9 cellular contexts compared by ENCODE assay signal in the genomic region with DNA sequence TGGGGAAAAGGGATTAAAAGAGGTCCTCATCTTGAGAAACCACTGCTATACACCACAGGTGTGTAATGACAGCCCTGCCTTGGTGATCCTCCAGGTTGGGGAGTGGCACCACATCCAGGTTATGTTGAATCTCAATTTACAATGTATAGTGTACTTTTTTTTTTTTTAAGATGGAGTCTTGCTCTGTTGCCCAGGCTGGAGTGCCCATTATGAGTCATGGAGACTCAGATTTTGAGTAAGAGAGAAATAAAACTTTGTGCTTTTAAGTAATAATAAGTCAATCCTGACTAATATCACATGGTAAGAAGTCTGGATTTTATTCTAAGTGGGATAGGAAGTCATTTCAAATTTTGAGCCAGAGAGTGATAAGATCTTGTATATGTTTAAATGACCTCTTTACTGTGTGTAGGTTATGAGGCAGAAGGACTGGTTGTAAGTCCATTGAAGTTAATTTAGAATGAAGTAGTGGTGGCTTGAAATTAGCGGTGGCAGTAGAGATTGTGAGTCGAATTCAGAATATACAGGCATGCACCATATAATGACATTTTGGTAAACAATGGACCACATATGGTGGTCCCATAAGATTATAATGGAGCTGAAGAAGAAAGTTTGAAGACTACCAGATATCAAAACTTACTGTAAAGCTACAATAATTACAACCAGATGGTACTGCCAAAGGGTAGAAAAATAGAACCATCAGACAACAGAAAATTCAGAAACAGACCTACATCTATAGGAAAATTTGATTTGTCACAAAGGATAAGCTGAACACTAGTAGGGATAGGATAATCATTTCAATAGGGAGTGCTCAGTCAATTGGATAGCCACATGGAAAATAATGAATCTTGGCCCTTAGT. TPM values are rescaled to one million over a fixed set of nuclear protein-coding genes. Genes with fewer than 3 reads are reported as not detected.
A peak's percentile ranks its signal among the peaks of the same experiment; 100 is the strongest.
DNase-seq lines count a peak whose midpoint lies in the region; ATAC-seq and TF ChIP-seq lines count a peak whose summit lies in the region.
"Had no signal": no experiment of that assay in that cellular context is flagged by ENCODE, and none has a peak within 500 bp of the region (broad histone marks: within the 10 kb centered on the region; RNA-seq: fewer than 3 reads in every experiment).

No MANE protein-coding gene starts in this region.

- H3K4me1 Mint-ChIP-seq in activated naive CD8-positive, alpha-beta T cell treated with anti-CD3 and anti-CD28 coated beads, Interleukin-2, amount 10 ng/mL, durations not matched to agents 7 days and 5 days: peaks cover 24% of the 10 kb centered on the region
- H3K4me1 Mint-ChIP-seq in mesothelial cell of epicardium: peaks cover 26% of the 10 kb centered on the region

- H3K9me3 Mint-ChIP-seq in activated naive CD8-positive, alpha-beta T cell treated with anti-CD3 and anti-CD28 coated beads, Interleukin-2, amount 10 ng/mL, durations not matched to agents 7 days and 5 days: peaks cover 3% of the 10 kb centered on the region
- no peaks in the 10 kb centered on the region for H3K9me3 Mint-ChIP-seq in mesothelial cell of epicardium

- DNase-seq in EL (peak; percentile 21), osteoblast (ENCODE audit: insufficient read length, low spot score, missing footprints) (no peak), OCI-M2 (lab: John Stamatoyannopoulos, UW; ENCODE audit: unreplicated experiment) (no peak), epidermal melanocyte (ENCODE audit: insufficient read length, low spot score) (no peak), NCI-H510A treated with DMSO at 0.1 percent for 48 hours (lab: John Stamatoyannopoulos, UW) (no peak), mesothelial cell of epicardium (ENCODE audit: low spot score in 2 of 2, unreplicated experiment in 2 of 2) (no peak)
- DNase-seq in activated naive CD8-positive, alpha-beta T cell treated with anti-CD3 and anti-CD28 coated beads, Interleukin-2, amount 10 ng/mL, durations not matched to agents 7 days and 5 days: no peak
- DNase-seq: DMS53 had no signal

- peaks cover 56% of the 10 kb centered on the region for H3K4me1 ChIP-seq in osteoblast (ENCODE audit: insufficient read depth, low read length)

- TF ChIP-seq CTCF in osteoblast (IDR thresholded peaks at IDR 0.05; ENCODE audit: extremely low read depth, low read depth, low read length) (no peak), mesothelial cell of epicardium (IDR thresholded peaks at IDR 0.05; ENCODE audit: unreplicated experiment) (no peak)

- no peak overlapping the region for H3K4me3 ChIP-seq in osteoblast (ENCODE audit: insufficient read depth, low read length)

- no peaks in the 10 kb centered on the region for H3K27me3 Mint-ChIP-seq in activated naive CD8-positive, alpha-beta T cell treated with anti-CD3 and anti-CD28 coated beads, Interleukin-2, amount 10 ng/mL, durations not matched to agents 7 days and 5 days
- no peaks in the 10 kb centered on the region for H3K27me3 Mint-ChIP-seq in mesothelial cell of epicardium (ENCODE audit: low read depth)

- H3K4me3 Mint-ChIP-seq in activated naive CD8-positive, alpha-beta T cell treated with anti-CD3 and anti-CD28 coated beads, Interleukin-2, amount 10 ng/mL, durations not matched to agents 7 days and 5 days: no peak overlapping the region
- no peak overlapping the region for H3K4me3 Mint-ChIP-seq in mesothelial cell of epicardium

- H3K27ac Mint-ChIP-seq in activated naive CD8-positive, alpha-beta T cell treated with anti-CD3 and anti-CD28 coated beads, Interleukin-2, amount 10 ng/mL, durations not matched to agents 7 days and 5 days: peak overlapping the region; percentile 86
- no peak overlapping the region for H3K27ac Mint-ChIP-seq in mesothelial cell of epicardium

- no peak overlapping the region for H2AFZ ChIP-seq in osteoblast (ENCODE audit: low read length)

- no peaks in the 10 kb centered on the region for H3K9me3 ChIP-seq in osteoblast (ENCODE audit: low read depth, low read length)

- H3K27me3 ChIP-seq in osteoblast (ENCODE audit: insufficient read depth, low read length): no peaks in the 10 kb centered on the region

- ATAC-seq in HG03135 (IDR thresholded peaks at IDR 0.05; ENCODE audit: unreplicated experiment): peak; percentile 24
- ATAC-seq in activated naive CD8-positive, alpha-beta T cell treated with anti-CD3 and anti-CD28 coated beads, Interleukin-2, amount 10 ng/mL, durations not matched to agents 7 days and 5 days (ENCODE audit: low read depth): no peak

- no peaks in the 10 kb centered on the region for H4K20me1 ChIP-seq in osteoblast (ENCODE audit: insufficient read depth, low read length)

- no peaks in the 10 kb centered on the region for H3K79me2 ChIP-seq in osteoblast (ENCODE audit: insufficient read depth, low read length)

- no peak overlapping the region for H3K4me2 ChIP-seq in osteoblast (ENCODE audit: insufficient read depth, low read length)

- POLR2A ChIA-PET in activated naive CD8-positive, alpha-beta T cell treated with anti-CD3 and anti-CD28 coated beads, Interleukin-2, amount 10 ng/mL, durations not matched to agents 7 days and 5 days (lab: Charles Lee): no interaction called here

- peak overlapping the region; percentile 98 for H3K27ac ChIP-seq in osteoblast (ENCODE audit: low read depth, low read length)

- H3K36me3 Mint-ChIP-seq in activated naive CD8-positive, alpha-beta T cell treated with anti-CD3 and anti-CD28 coated beads, Interleukin-2, amount 10 ng/mL, durations not matched to agents 7 days and 5 days: peaks cover 27% of the 10 kb centered on the region
- peaks cover 4% of the 10 kb centered on the region for H3K36me3 Mint-ChIP-seq in mesothelial cell of epicardium

- H3K36me3 ChIP-seq in osteoblast (ENCODE audit: insufficient read depth, low read length): no peaks in the 10 kb centered on the region

RNA-seq across cellular contexts. Expression of a gene that starts 20.7 kb away (rescaled TPM):
- total RNA-seq in activated naive CD8-positive, alpha-beta T cell treated with anti-CD3 and anti-CD28 coated beads, Interleukin-2, amount 10 ng/mL, durations not matched to agents 7 days and 5 days: 1 to 10 TPM; 3.4 to 4.5 TPM
- total RNA-seq in osteoblast (1.1 and 1.8 TPM in 2 replicates), mesothelial cell of epicardium (3.4 to 3.5 TPM (median 3.5 TPM) in 3 replicates)

RNA-seq across cellular contexts. Expression of a gene that starts 37.5 kb away (rescaled TPM):
- 10 to 100 TPM; 55.7 to 59.9 TPM for total RNA-seq in activated naive CD8-positive, alpha-beta T cell treated with anti-CD3 and anti-CD28 coated beads, Interleukin-2, amount 10 ng/mL, durations not matched to agents 7 days and 5 days
- 8.0 and 13.3 TPM in 2 replicates for total RNA-seq in osteoblast
- total RNA-seq in mesothelial cell of epicardium: 16.0 to 18.1 TPM (median 17.3 TPM) in 3 replicates

RNA-seq across cellular contexts. Expression of a gene that starts 42.0 kb away (rescaled TPM):
- total RNA-seq in activated naive CD8-positive, alpha-beta T cell treated with anti-CD3 and anti-CD28 coated beads, Interleukin-2, amount 10 ng/mL, durations not matched to agents 7 days and 5 days: under 1 TPM in 1 of 2 experiments, not detected in 1; 0.19 TPM
- total RNA-seq in osteoblast (under 0.01 and 0.36 TPM in 2 replicates), mesothelial cell of epicardium (not detected in 3 replicates)
